In genomic region chr6:54085047-54085446, GRCh38 we compare ENCODE assay signal across 28 cellular contexts. TPM values are rescaled to one million over a fixed set of nuclear protein-coding genes. Genes with fewer than 3 reads are reported as not detected.
DNase-seq lines count a peak whose midpoint lies in the region; ATAC-seq lines count a peak whose summit lies in the region.
"Had no signal": no experiment of that assay in that cellular context is flagged by ENCODE, and none has a peak within 500 bp of the region (broad histone marks: within the 10 kb centered on the region; RNA-seq: fewer than 3 reads in every experiment).

No MANE protein-coding gene starts in this region.

- DNase-seq in adipocyte (ENCODE audit: low read depth) = peak; percentile 11
- no peak for DNase-seq in Right ventricle myocardium superior
- no peak for DNase-seq in NCI-H2196 (lab: John Stamatoyannopoulos, UW; ENCODE audit: unreplicated experiment)
- DNase-seq: activated CD4-positive, alpha-beta memory T cell treated with anti-CD3 and anti-CD28 coated beads for 36 hours; activated CD4-positive, alpha-beta T cell treated with anti-CD3 and anti-CD28 coated beads for 1 hour; activated naive CD4-positive, alpha-beta T cell treated with anti-CD3 and anti-CD28 coated beads, Interleukin-2, amount 50 U/mL, for 16 hours; cortex of kidney; endodermal cell; Karpas-422; kidney glomerular epithelial cell; NCI-H1417 treated with DMSO at 0.1 percent for 48 hours; NCI-H2081 treated with DMSO at 0.1 percent for 48 hours; NCI-H345; NCI-H69; right lobe of liver; stimulated activated CD4-positive, alpha-beta T cell treated with anti-CD3 and anti-CD28 coated beads, Interleukin-4, amount 100 ng/mL, for 24 hours; upper lobe of right lung had no signal

- H3K27ac ChIP-seq in mesodermal cell (ENCODE audit: low read depth, low read length, severe bottlenecking) (peak overlapping the region; percentile 75), subcutaneous abdominal adipose tissue (ENCODE audit: low read depth, low read length) (peak overlapping the region; percentile 26)
- H3K27ac ChIP-seq: BLaER1, right lobe of liver, upper lobe of right lung had no signal

- H3K36me3 ChIP-seq in adipocyte (ENCODE audit: control insufficient read depth, insufficient read depth, low read length, severe bottlenecking) = no peaks in the 10 kb centered on the region
- no peaks in the 10 kb centered on the region for H3K36me3 ChIP-seq in mesodermal cell (ENCODE audit: control insufficient read depth, insufficient read depth, low read length)
- H3K36me3 ChIP-seq in subcutaneous abdominal adipose tissue (ENCODE audit: control insufficient read depth in 5 of 5, insufficient read depth in 5 of 5, low read length in 5 of 5) = no peaks in the 10 kb centered on the region
- H3K36me3 ChIP-seq: BLaER1, right lobe of liver, upper lobe of right lung had no signal

- peak; percentile 75 for ATAC-seq in Right ventricle myocardium superior (ENCODE audit: poor library complexity)
- ATAC-seq in HG03159 (IDR thresholded peaks at IDR 0.05; ENCODE audit: unreplicated experiment) = no peak
- ATAC-seq in HG03280 (IDR thresholded peaks at IDR 0.05; ENCODE audit: unreplicated experiment) = no peak
- ATAC-seq in HG02973 (IDR thresholded peaks at IDR 0.05; ENCODE audit: unreplicated experiment) = no peak
- ATAC-seq: upper lobe of right lung had no signal

- H3K9me3 ChIP-seq in adipocyte (ENCODE audit: control insufficient read depth, low read length) (no peaks in the 10 kb centered on the region), mesodermal cell (ENCODE audit: control insufficient read depth, low read length) (no peaks in the 10 kb centered on the region), subcutaneous abdominal adipose tissue (ENCODE audit: control insufficient read depth in 5 of 5, low read length in 5 of 5) (no peaks in the 10 kb centered on the region)
- H3K9me3 ChIP-seq: BLaER1, right lobe of liver, upper lobe of right lung had no signal

- H3K4me3 ChIP-seq in adipocyte (ENCODE audit: low read length) = no peak overlapping the region
- no peak overlapping the region for H3K4me3 ChIP-seq in mesodermal cell (ENCODE audit: extremely low read depth, insufficient read depth, low read length, poor library complexity, severe bottlenecking)
- H3K4me3 ChIP-seq in subcutaneous abdominal adipose tissue (ENCODE audit: low read depth in 1 of 5, low read length in 5 of 5) = no peak overlapping the region
- H3K4me3 ChIP-seq: BLaER1, lung, right lobe of liver, upper lobe of right lung had no signal

- H3K9ac ChIP-seq in adipocyte (ENCODE audit: low read length) = peak overlapping the region; percentile 35
- no peak overlapping the region for H3K9ac ChIP-seq in subcutaneous abdominal adipose tissue (ENCODE audit: low read length in 5 of 5)
- H3K9ac ChIP-seq: BLaER1 had no signal

- intact Hi-C loops in Right ventricle myocardium superior (cut with DNase I) = no loop called here

- 0% methylated on average over 1 of the region's 2 CpGs for WGBS in mesodermal cell (ENCODE audit: insufficient coverage in 2 of 2), 2 experiments

- no peaks in the 10 kb centered on the region for H3K27me3 ChIP-seq in adipocyte (replicated peaks; ENCODE audit: control insufficient read depth, insufficient read depth, low read length)
- no peaks in the 10 kb centered on the region for H3K27me3 ChIP-seq in subcutaneous abdominal adipose tissue (ENCODE audit: control insufficient read depth in 5 of 5, insufficient read depth in 4 of 5, low read length in 5 of 5)
- H3K27me3 ChIP-seq: BLaER1, right lobe of liver, upper lobe of right lung had no signal

- peaks cover 42% of the 10 kb centered on the region for H3K4me1 ChIP-seq in adipocyte (ENCODE audit: control insufficient read depth, insufficient read depth, low read length)
- peaks cover 9% of the 10 kb centered on the region for H3K4me1 ChIP-seq in mesodermal cell (ENCODE audit: control insufficient read depth, insufficient read depth, low read length, poor library complexity, severe bottlenecking)
- H3K4me1 ChIP-seq in subcutaneous abdominal adipose tissue (ENCODE audit: control insufficient read depth in 5 of 5, insufficient read depth in 5 of 5, low read length in 5 of 5) = peaks cover 0 to 24% (median 13%) of the 10 kb centered on the region in 5 donors
- H3K4me1 ChIP-seq: BLaER1, upper lobe of right lung had no signal

RNA-seq across cellular contexts. Expression of gene MLIP, which starts 26.2 kb away (rescaled TPM):
- total RNA-seq in Right ventricle myocardium superior = 403 TPM
- polyA plus RNA-seq in mesodermal cell (2013, experiment 1 of 2) = not detected
- not detected for polyA plus RNA-seq in mesodermal cell (2013, experiment 2 of 2)
- total RNA-seq: activated CD4-positive, alpha-beta memory T cell treated with anti-CD3 and anti-CD28 coated beads for 36 hours; activated T-helper 1 cell treated with anti-CD3 and anti-CD28 coated beads, Interleukin-12 subunit alpha, Interleukin-12 subunit beta, Interleukin-2, Interleukin-4 antibody, amounts not matched to agents 30 ng/mL and 10 ng/mL and 1 ng/mL, durations not matched to agents 14 hours and 24 hours and 36 hours; endodermal cell; fibroblast of villous mesenchyme; H1; T-helper 2 cell treated with Interferon-gamma antibody and Interleukin-4, amounts not matched to agents 100 ng/mL and 5 ng/mL, for 36 hours had no signal
- polyA plus RNA-seq: H1 had no signal
